ENCODE assay signal across 8 cellular contexts in genomic region chr20:16575390-16576140, GRCh38. TPM values are rescaled to one million over a fixed set of nuclear protein-coding genes. Genes with fewer than 3 reads are reported as not detected.
DNase-seq lines count a peak whose midpoint lies in the region; ATAC-seq, FAIRE-seq and TF ChIP-seq lines count a peak whose summit lies in the region.

No MANE protein-coding gene starts in this region.

- H3K36me3 ChIP-seq in body of pancreas (replicated peaks in 1 of 2; ENCODE audit: insufficient read depth in 1 of 2, low read depth in 2 of 2) (no peaks in the 10 kb centered on the region), uterus (no peaks in the 10 kb centered on the region)

- peak overlapping the region; percentile 88 for H3K4me3 Mint-ChIP-seq in memory B cell

- H3K4me1 Mint-ChIP-seq in memory B cell, result peaks cover 23% of the 10 kb centered on the region

- H3K4me1 ChIP-seq in body of pancreas (peaks cover 43% of the 10 kb centered on the region), uterus (no peaks in the 10 kb centered on the region)

- H3K9me3 ChIP-seq in AG04450 (ENCODE audit: control insufficient read depth, insufficient read depth, low read length) (peaks cover 4% of the 10 kb centered on the region; the same call in 1 of the 2 replicates), body of pancreas (no peaks in the 10 kb centered on the region), uterus (no peaks in the 10 kb centered on the region)

- intact Hi-C loops in body of pancreas (cut with DNase I) (no loop called here), uterus (cut with DNase I; ENCODE audit: low total_unique reads) (no loop called here)

- no peaks in the 10 kb centered on the region for H3K27me3 ChIP-seq in AG04450 (ENCODE audit: control insufficient read depth, insufficient read depth, low read length)
- no peaks in the 10 kb centered on the region for H3K27me3 ChIP-seq in body of pancreas
- no peaks in the 10 kb centered on the region for H3K27me3 ChIP-seq in uterus

- CTCF ChIA-PET in AG04450 (lab: Charles Lee), result interaction anchor here (0.7 kb wide), 1 partner anchor 37 kb away, joined by 3 read pairs; no protein-coding TSS in a partner anchor

- 30 to 31% methylated on average over 18 of the region's 18 CpGs for WGBS in body of pancreas, 2 donors

- H3K27ac ChIP-seq in AG04450 (ENCODE audit: low read depth, low read length) (no peak overlapping the region), body of pancreas (peak overlapping the region; percentile 51 to 75 (median 67)), uterus (peak overlapping the region; percentile 66 to 73)

- POLR2A ChIA-PET in AG04450 (lab: Yijun Ruan, JAX), result no interaction called here

- no peaks in the 10 kb centered on the region for H3K9me3 Mint-ChIP-seq in memory B cell

- no peak for FAIRE-seq in GM19239 (lab: Jason Lieb, UNC)

- TF ChIP-seq POLR2A in body of pancreas (IDR thresholded peaks at IDR 0.05) (no peak), uterus (IDR thresholded peaks at IDR 0.05) (no peak)

- H3K27me3 Mint-ChIP-seq in memory B cell, result no peaks in the 10 kb centered on the region

- ATAC-seq in HG03135 (IDR thresholded peaks at IDR 0.05; ENCODE audit: unreplicated experiment) (peak; percentile 1), body of pancreas (no peak), memory B cell (ENCODE audit: low read depth) (no peak)

- no peak for TF ChIP-seq CTCF in AG04450 (IDR thresholded peaks at IDR 0.05; ENCODE audit: low read depth, low read length)
- no peak for TF ChIP-seq CTCF in body of pancreas (IDR thresholded peaks at IDR 0.05)
- no peak for TF ChIP-seq CTCF in uterus (IDR thresholded peaks at IDR 0.05)

- peak overlapping the region; percentile 81 for H3K27ac Mint-ChIP-seq in memory B cell

- DNase-seq in AG04450 (ENCODE audit: low read depth, low spot score), result no peak
- DNase-seq in body of pancreas, result no peak
- DNase-seq in memory B cell (ENCODE audit: low spot score in 2 of 2), result no peak
- no peak for DNase-seq in uterus
- DNase-seq in superior temporal gyrus (ENCODE audit: extremely low spot score), result no peak
- DNase-seq in stimulated activated CD4-positive, alpha-beta T cell treated with anti-CD3 and anti-CD28 coated beads, Interleukin-4, amount 100 ng/mL, for 4 hours, result no peak
- no peak for DNase-seq in GM19239 (ENCODE audit: insufficient read length, low spot score)

- H3K4me3 ChIP-seq in AG04450 (ENCODE audit: low read depth, low read length) (peak overlapping the region; percentile 62), body of pancreas (peak overlapping the region; percentile 14 to 43), uterus (peak overlapping the region; percentile 47 to 69)

- H3K36me3 Mint-ChIP-seq in memory B cell, result no peaks in the 10 kb centered on the region

RNA-seq across cellular contexts. Expression of gene KIF16B, which starts 2.3 kb away (rescaled TPM):
- 8.8 and 10.2 TPM in 2 replicates for polyA plus RNA-seq in AG04450 (2011; rRNA removed)
- polyA minus RNA-seq in AG04450 (2011; rRNA and poly(A)+ RNA removed), result 9.6 and 14.0 TPM in 2 replicates
- total RNA-seq in body of pancreas (10 to 100 TPM; 13.7 to 55.0 TPM), uterus (10 to 100 TPM in 3 of 4 donors, 1 to 10 TPM in 1; 8.7 to 20.6 (median 16.6) TPM)
